In the genomic region with DNA sequence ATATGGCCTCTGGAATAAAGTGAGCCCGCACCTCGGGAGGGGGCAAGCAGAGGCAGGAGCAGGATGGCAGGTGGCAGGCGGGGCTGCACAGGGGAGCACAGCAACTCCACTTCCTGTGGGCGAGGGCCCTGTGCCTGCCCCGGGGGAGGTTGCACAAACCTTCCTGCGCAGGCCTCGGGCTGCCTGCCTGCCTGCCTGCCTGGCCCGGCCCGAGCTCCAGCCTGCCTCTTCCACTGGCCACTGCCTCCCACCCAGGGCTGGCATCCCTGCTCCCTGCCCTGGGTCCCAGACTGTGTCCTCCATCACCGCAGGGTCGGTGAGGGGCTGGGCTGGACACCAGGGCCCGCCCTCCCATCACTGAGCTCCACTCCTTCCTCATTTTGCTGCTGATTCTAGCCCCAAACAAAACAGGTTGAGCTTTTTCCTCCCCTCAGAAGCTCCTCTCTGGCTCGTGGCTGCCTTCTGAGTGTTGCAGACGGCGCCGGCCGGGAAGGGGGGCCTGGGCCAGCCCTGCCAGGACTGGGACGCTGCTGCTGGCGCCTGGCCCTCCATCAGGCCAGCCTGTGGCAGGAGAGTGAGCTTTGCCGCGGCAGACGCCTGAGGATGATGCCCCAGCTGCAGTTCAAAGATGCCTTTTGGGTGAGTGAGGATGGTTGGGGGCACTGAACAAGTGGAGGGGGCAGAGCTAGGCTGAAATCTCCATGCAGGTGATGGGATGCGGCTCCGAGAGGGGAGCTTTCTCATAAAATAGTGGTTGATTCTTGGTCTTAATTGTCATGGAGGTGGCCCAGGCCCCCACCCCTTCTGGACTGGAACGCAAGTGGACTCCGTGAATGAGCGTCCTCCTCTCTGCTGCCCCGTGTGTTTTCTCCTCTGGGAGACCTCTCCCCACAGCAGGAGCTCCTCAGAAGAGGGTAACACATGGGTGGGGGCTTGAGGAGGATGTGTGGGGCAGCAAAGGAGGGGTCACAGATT, we compare ENCODE assay signal across 1 cellular context.
TF ChIP-seq lines count a peak whose summit lies in the region.

A gene (plus strand): TSS at position 156 of the 975 bp plus-strand sequence. CDS start 448 bp downstream, at position 604.

TF ChIP-seq in H1, 55 proteins besides CTCF, POLR2A, EP300 and RAD21 (continued from another document):
- TF ChIP-seq, protein P1, sequence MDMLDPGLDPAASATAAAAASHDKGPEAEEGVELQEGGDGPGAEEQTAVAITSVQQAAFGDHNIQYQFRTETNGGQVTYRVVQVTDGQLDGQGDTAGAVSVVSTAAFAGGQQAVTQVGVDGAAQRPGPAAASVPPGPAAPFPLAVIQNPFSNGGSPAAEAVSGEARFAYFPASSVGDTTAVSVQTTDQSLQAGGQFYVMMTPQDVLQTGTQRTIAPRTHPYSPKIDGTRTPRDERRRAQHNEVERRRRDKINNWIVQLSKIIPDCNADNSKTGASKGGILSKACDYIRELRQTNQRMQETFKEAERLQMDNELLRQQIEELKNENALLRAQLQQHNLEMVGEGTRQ (IDR thresholded peaks at IDR 0.05; ENCODE audit: low read length) = no peak
- no peak for TF ChIP-seq SIN3A (conservative IDR thresholded peaks at IDR 0.05 in 1 of 2, IDR thresholded peaks at IDR 0.05 in 1 of 2; ENCODE audit: low read depth in 1 of 2, low read length in 2 of 2)
- TF ChIP-seq TAF1 (IDR thresholded peaks at IDR 0.05; ENCODE audit: low read depth, low read length) = no peak
- TF ChIP-seq SIRT6 (IDR thresholded peaks at IDR 0.05; ENCODE audit: low read length) = no peak
- no peak for TF ChIP-seq CBX5 (IDR thresholded peaks at IDR 0.05; ENCODE audit: low read depth, low read length)
- TF ChIP-seq CBX8 (IDR thresholded peaks at IDR 0.05; ENCODE audit: borderline replicate concordance, low read depth, low read length) = no peak
- TF ChIP-seq, protein P2, sequence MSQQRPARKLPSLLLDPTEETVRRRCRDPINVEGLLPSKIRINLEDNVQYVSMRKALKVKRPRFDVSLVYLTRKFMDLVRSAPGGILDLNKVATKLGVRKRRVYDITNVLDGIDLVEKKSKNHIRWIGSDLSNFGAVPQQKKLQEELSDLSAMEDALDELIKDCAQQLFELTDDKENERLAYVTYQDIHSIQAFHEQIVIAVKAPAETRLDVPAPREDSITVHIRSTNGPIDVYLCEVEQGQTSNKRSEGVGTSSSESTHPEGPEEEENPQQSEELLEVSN (IDR thresholded peaks at IDR 0.05) = no peak
- no peak for TF ChIP-seq JUN (IDR thresholded peaks at IDR 0.05; ENCODE audit: low read depth, low read length)
- no peak for TF ChIP-seq TCF12 (IDR thresholded peaks at IDR 0.05; ENCODE audit: low read depth, low read length)
- TF ChIP-seq ZNF274 (IDR thresholded peaks at IDR 0.05; ENCODE audit: borderline replicate concordance, extremely low read depth, low read length) = no peak
- no peak for TF ChIP-seq CHD2 (IDR thresholded peaks at IDR 0.05; ENCODE audit: low read length)
- TF ChIP-seq SP2 (IDR thresholded peaks at IDR 0.05; ENCODE audit: low read length) = no peak
- TF ChIP-seq KDM4A (IDR thresholded peaks at IDR 0.05; ENCODE audit: low read depth, low read length, severe bottlenecking) = no peak
